ENCODE assay signal across 8 cellular contexts in genomic region chr6:32154514-32155161, GRCh38. TPM values are rescaled to one million over a fixed set of nuclear protein-coding genes. Genes with fewer than 3 reads are reported as not detected.
DNase-seq lines count a peak whose midpoint lies in the region; ATAC-seq, FAIRE-seq and TF ChIP-seq lines count a peak whose summit lies in the region.

No MANE protein-coding gene starts in this region.

- TF ChIP-seq RAD21 in A549 (conservative IDR thresholded peaks at IDR 0.05 in 1 of 2, IDR thresholded peaks at IDR 0.05 in 1 of 2) = peak; percentile 64 to 65

- H3K9me2 ChIP-seq in Karpas-422 (replicated peaks; ENCODE audit: insufficient read depth, low read length) = no peaks in the 10 kb centered on the region

- no peaks in the 10 kb centered on the region for H4K20me1 ChIP-seq in Karpas-422 (ENCODE audit: insufficient read depth, low read depth, low read length)

- TF ChIP-seq CTCF in A549 (IDR thresholded peaks at IDR 0.05) = peak; percentile 44
- peak; percentile 67 for TF ChIP-seq CTCF in osteocyte (IDR thresholded peaks at IDR 0.05)
- TF ChIP-seq CTCF in vagina (IDR thresholded peaks at IDR 0.05) = peak; percentile 35 to 58 (median 49)

- H3K9me3 Mint-ChIP-seq in activated naive CD4-positive, alpha-beta T cell treated with anti-CD3 and anti-CD28 coated beads, Interleukin-2, amount 50 U/mL, for 24 hours = no peaks in the 10 kb centered on the region
- H3K9me3 Mint-ChIP-seq in osteocyte (ENCODE audit: unreplicated experiment) = no peaks in the 10 kb centered on the region

- no peaks in the 10 kb centered on the region for H3K27me3 ChIP-seq in Karpas-422 (ENCODE audit: low read length)
- no peaks in the 10 kb centered on the region for H3K27me3 ChIP-seq in SJCRH30
- no peaks in the 10 kb centered on the region for H3K27me3 ChIP-seq in vagina

- peak overlapping the region; percentile 94 for H3K27ac Mint-ChIP-seq in activated naive CD4-positive, alpha-beta T cell treated with anti-CD3 and anti-CD28 coated beads, Interleukin-2, amount 50 U/mL, for 24 hours
- peak overlapping the region; percentile 98 for H3K27ac Mint-ChIP-seq in osteocyte (ENCODE audit: unreplicated experiment)

- peak overlapping the region; percentile 80 for H3K9ac ChIP-seq in Karpas-422 (ENCODE audit: low read length)

- peak overlapping the region; percentile 99 for H3K4me3 Mint-ChIP-seq in activated naive CD4-positive, alpha-beta T cell treated with anti-CD3 and anti-CD28 coated beads, Interleukin-2, amount 50 U/mL, for 24 hours
- H3K4me3 Mint-ChIP-seq in osteocyte (ENCODE audit: unreplicated experiment) = peak overlapping the region; percentile 99

- H3K27ac ChIP-seq in A549 (peak overlapping the region; percentile 81 to 85), Karpas-422 (ENCODE audit: low read length) (no peak overlapping the region; the same call in 1 of the 2 replicates), SJCRH30 (peak overlapping the region; percentile 86), vagina (peak overlapping the region; percentile 94)

- TF ChIP-seq EP300 in A549 (IDR thresholded peaks at IDR 0.05) = no peak

- FAIRE-seq in A549 (lab: Jason Lieb, UNC) = no peak

- ATAC-seq in A549 (peak; percentile 85 to 90), GM18498 (IDR thresholded peaks at IDR 0.05; ENCODE audit: unreplicated experiment) (peak; percentile 68)

- peaks cover 1% of the 10 kb centered on the region for H3K27me3 Mint-ChIP-seq in activated naive CD4-positive, alpha-beta T cell treated with anti-CD3 and anti-CD28 coated beads, Interleukin-2, amount 50 U/mL, for 24 hours
- no peaks in the 10 kb centered on the region for H3K27me3 Mint-ChIP-seq in osteocyte (ENCODE audit: unreplicated experiment)

- WGBS in A549 (ENCODE audit: missing lambda C conversion rate) = 25% methylated on average over 8 of the region's 34 CpGs

- H3K36me3 ChIP-seq in Karpas-422 (ENCODE audit: insufficient read depth, low read length) = peaks cover 9% of the 10 kb centered on the region; the same call in 1 of the 2 replicates
- H3K36me3 ChIP-seq in SJCRH30 = peaks cover 24% of the 10 kb centered on the region
- H3K36me3 ChIP-seq in vagina = peaks cover 0 to 35% of the 10 kb centered on the region in 2 donors

- CTCF ChIA-PET in A549 (lab: Yijun Ruan, JAX) = interaction anchor here (0.5 to 1.9 kb wide), 15 partner anchors 10 to 544 kb away, joined by 3 to 18 read pairs (median 4); partner anchors contain the start of genes AGPAT1, ATF6B, EGFL8 and FKBPL

- peaks cover 59% of the 10 kb centered on the region for H3K4me1 Mint-ChIP-seq in activated naive CD4-positive, alpha-beta T cell treated with anti-CD3 and anti-CD28 coated beads, Interleukin-2, amount 50 U/mL, for 24 hours
- peaks cover 32% of the 10 kb centered on the region for H3K4me1 Mint-ChIP-seq in osteocyte (ENCODE audit: unreplicated experiment)

- peaks cover 10% of the 10 kb centered on the region for H3K36me3 Mint-ChIP-seq in activated naive CD4-positive, alpha-beta T cell treated with anti-CD3 and anti-CD28 coated beads, Interleukin-2, amount 50 U/mL, for 24 hours
- H3K36me3 Mint-ChIP-seq in osteocyte (ENCODE audit: unreplicated experiment) = peaks cover 18% of the 10 kb centered on the region

- POLR2A ChIA-PET in A549 (lab: Yijun Ruan, JAX) = interaction anchor here (1.0 to 1.2 kb wide), 2 partner anchors 24 to 36 kb away, joined by 3 read pairs; no protein-coding TSS in a partner anchor

- peaks cover 14% of the 10 kb centered on the region; the same call in 2 of the 3 replicates for H3K4me1 ChIP-seq in A549
- peaks cover 29% of the 10 kb centered on the region for H3K4me1 ChIP-seq in Karpas-422 (ENCODE audit: low read length)
- peaks cover 5% of the 10 kb centered on the region for H3K4me1 ChIP-seq in SJCRH30
- peaks cover 49% of the 10 kb centered on the region for H3K4me1 ChIP-seq in vagina

- DNase-seq in A549 (ENCODE audit: low read depth in 1 of 2, low spot score in 1 of 2) (peak; percentile 69 to 71), Karpas-422 (peak; percentile 91), SJCRH30 (peak; percentile 82 to 84), glomerular visceral epithelial cell (ENCODE audit: extremely low spot score) (peak; percentile 66), osteocyte (ENCODE audit: extremely low spot score, unreplicated experiment) (no peak), vagina (ENCODE audit: extremely low spot score in 2 of 2) (no peak)

- intact Hi-C loops in vagina (cut with DNase I) = loop anchor here (5.0 kb wide), 1 partner anchor 37 kb away; no protein-coding TSS in a partner anchor

- H3K4me2 ChIP-seq in A549 (peak overlapping the region; percentile 86), Karpas-422 (ENCODE audit: low read depth, low read length, poor library complexity, severe bottlenecking) (peak overlapping the region; percentile 80)

- no peaks in the 10 kb centered on the region for H3K9me3 ChIP-seq in A549
- no peaks in the 10 kb centered on the region for H3K9me3 ChIP-seq in Karpas-422 (ENCODE audit: low read length)
- H3K9me3 ChIP-seq in SJCRH30 (replicated peaks) = no peaks in the 10 kb centered on the region
- H3K9me3 ChIP-seq in vagina = no peaks in the 10 kb centered on the region

- peaks cover 10% of the 10 kb centered on the region; the same call in 1 of the 2 replicates for H3K79me2 ChIP-seq in Karpas-422 (ENCODE audit: low read length)

- H2AFZ ChIP-seq in Karpas-422 (ENCODE audit: low read length) = peak overlapping the region; percentile 83; the same call in 1 of the 2 replicates

- TF ChIP-seq POLR2A in A549 (IDR thresholded peaks at IDR 0.05; ENCODE audit: low read length) (no peak), vagina (IDR thresholded peaks at IDR 0.05) (no peak)

- H3K4me3 ChIP-seq in A549 (peak overlapping the region; percentile 59), Karpas-422 (ENCODE audit: low read length) (peak overlapping the region; percentile 74), SJCRH30 (peak overlapping the region; percentile 80), vagina (peak overlapping the region; percentile 75 to 88)

TF ChIP-seq in A549, 52 proteins besides CTCF, POLR2A, EP300 and RAD21 (continues in another document):
- peak; percentile 38; the same call in 1 of the 2 replicates for TF ChIP-seq KDM5A (IDR thresholded peaks at IDR 0.05)
- no peak for TF ChIP-seq FOSL2 (IDR thresholded peaks at IDR 0.05)
- TF ChIP-seq FOSL2 (CRISPR knock-in tag; IDR thresholded peaks at IDR 0.05) = no peak
- no peak for TF ChIP-seq NPAS2 (CRISPR knock-in tag; IDR thresholded peaks at IDR 0.05; ENCODE audit: borderline replicate concordance)

RNA-seq across cellular contexts. Expression of gene PPT2, which starts 0.7 kb away (rescaled TPM):
- polyA plus RNA-seq in A549 (2011; rRNA removed) (11.7 and 18.2 TPM in 2 replicates), A549 (2017; fragmentation: RNase III; extraction: RNeasy Plus Mini Kit Qiagen cat#74134 plus additional on column Dnase treatment) (7.7 to 9.3 TPM (median 9.2 TPM) in 3 replicates)
- 9.3 and 12.0 TPM in 2 replicates for polyA plus RNA-seq in A549 (2012; cell fraction: cytosol; rRNA removed)
- 15.3 and 19.2 TPM in 2 replicates for polyA plus RNA-seq in A549 (2012; cell fraction: nucleus; rRNA removed)
- polyA minus RNA-seq in A549 (2011; rRNA and poly(A)+ RNA removed) = 5.1 and 10.9 TPM in 2 replicates
- total RNA-seq in Karpas-422 (2014; rRNA removed; shearing (Covaris generic); ENCODE audit: low replicate concordance) = 14.4 and 27.9 TPM in 2 replicates
- total RNA-seq in SJCRH30 (2014; rRNA removed; shearing (Covaris generic)) = 120 and 150 TPM in 2 replicates
- total RNA-seq in osteocyte (40.8 and 45.5 TPM in 2 replicates), vagina (31.9 TPM)

RNA-seq across cellular contexts. Expression of gene PRRT1, which starts 2.9 kb away (rescaled TPM):
- polyA plus RNA-seq in A549 (2011; rRNA removed) (0.19 and 0.40 TPM in 2 replicates), A549 (2017; fragmentation: RNase III; extraction: RNeasy Plus Mini Kit Qiagen cat#74134 plus additional on column Dnase treatment) (0.52 to 1.0 TPM (median 0.63 TPM) in 3 replicates)
- polyA plus RNA-seq in A549 (2012; cell fraction: cytosol; rRNA removed) = 0.70 and 1.1 TPM in 2 replicates
- 4.2 and 4.6 TPM in 2 replicates for polyA plus RNA-seq in A549 (2012; cell fraction: nucleus; rRNA removed)
- not detected in 2 replicates for polyA minus RNA-seq in A549 (2011; rRNA and poly(A)+ RNA removed)
- 0.29 and 0.75 TPM in 2 replicates for total RNA-seq in Karpas-422 (2014; rRNA removed; shearing (Covaris generic); ENCODE audit: low replicate concordance)
- total RNA-seq in SJCRH30 (2014; rRNA removed; shearing (Covaris generic)) = 0.25 and 0.30 TPM in 2 replicates
- total RNA-seq in osteocyte (1.2 and 2.1 TPM in 2 replicates), vagina (8.8 TPM)

RNA-seq across cellular contexts. Expression of gene EGFL8, which starts 9.8 kb away (rescaled TPM):
- 1.6 and 2.0 TPM in 2 replicates for polyA plus RNA-seq in A549 (2011; rRNA removed)
- polyA plus RNA-seq in A549 (2012; cell fraction: cytosol; rRNA removed) = 1.7 and 2.0 TPM in 2 replicates
- 18.7 and 19.2 TPM in 2 replicates for polyA plus RNA-seq in A549 (2012; cell fraction: nucleus; rRNA removed)
- polyA plus RNA-seq in A549 (2017; fragmentation: RNase III; extraction: RNeasy Plus Mini Kit Qiagen cat#74134 plus additional on column Dnase treatment) = 2.8 to 3.1 TPM (median 2.9 TPM) in 3 replicates
- 0.24 and 0.37 TPM in 2 replicates for polyA minus RNA-seq in A549 (2011; rRNA and poly(A)+ RNA removed)
- 3.7 and 4.9 TPM in 2 replicates for total RNA-seq in Karpas-422 (2014; rRNA removed; shearing (Covaris generic); ENCODE audit: low replicate concordance)
- total RNA-seq in SJCRH30 (2014; rRNA removed; shearing (Covaris generic)) = 6.4 and 8.8 TPM in 2 replicates
- total RNA-seq in osteocyte = 21.4 and 22.8 TPM in 2 replicates
- total RNA-seq in vagina = 13.3 TPM

RNA-seq across cellular contexts. Expression of gene AGPAT1, which starts 21.2 kb away (rescaled TPM):
- polyA plus RNA-seq in A549 (2011; rRNA removed) = 40.6 and 50.0 TPM in 2 replicates
- polyA plus RNA-seq in A549 (2012; cell fraction: cytosol; rRNA removed) = 47.2 and 63.8 TPM in 2 replicates
- 51.0 and 53.0 TPM in 2 replicates for polyA plus RNA-seq in A549 (2012; cell fraction: nucleus; rRNA removed)
- 28.7 to 30.0 TPM (median 29.4 TPM) in 3 replicates for polyA plus RNA-seq in A549 (2017; fragmentation: RNase III; extraction: RNeasy Plus Mini Kit Qiagen cat#74134 plus additional on column Dnase treatment)
- 85.6 and 105 TPM in 2 replicates for polyA minus RNA-seq in A549 (2011; rRNA and poly(A)+ RNA removed)
- total RNA-seq in Karpas-422 (2014; rRNA removed; shearing (Covaris generic); ENCODE audit: low replicate concordance) = 54.8 and 74.5 TPM in 2 replicates
- total RNA-seq in SJCRH30 (2014; rRNA removed; shearing (Covaris generic)) = 66.1 and 70.3 TPM in 2 replicates
- 81.1 and 82.6 TPM in 2 replicates for total RNA-seq in osteocyte
- 35.1 TPM for total RNA-seq in vagina

RNA-seq across cellular contexts. Expression of gene RNF5, which starts 23.6 kb away (rescaled TPM):
- 49.1 and 54.1 TPM in 2 replicates for polyA plus RNA-seq in A549 (2011; rRNA removed)
- polyA plus RNA-seq in A549 (2012; cell fraction: cytosol; rRNA removed) = 43.5 and 54.8 TPM in 2 replicates
- 24.8 and 27.2 TPM in 2 replicates for polyA plus RNA-seq in A549 (2012; cell fraction: nucleus; rRNA removed)
- polyA plus RNA-seq in A549 (2017; fragmentation: RNase III; extraction: RNeasy Plus Mini Kit Qiagen cat#74134 plus additional on column Dnase treatment) = 46.2 to 64.1 TPM (median 62.7 TPM) in 3 replicates
- polyA minus RNA-seq in A549 (2011; rRNA and poly(A)+ RNA removed) = 26.5 and 26.8 TPM in 2 replicates
- 73.5 and 78.5 TPM in 2 replicates for total RNA-seq in Karpas-422 (2014; rRNA removed; shearing (Covaris generic); ENCODE audit: low replicate concordance)
- total RNA-seq in SJCRH30 (2014; rRNA removed; shearing (Covaris generic)) = 60.0 and 63.7 TPM in 2 replicates
- total RNA-seq in osteocyte = 47.1 and 51.6 TPM in 2 replicates
- 48.4 TPM for total RNA-seq in vagina

Comparison
In these comparisons a context has a peak if more than half of its experiments do, and no peak if none do; other contexts are left out.
1. DNase-seq: peak in A549 (2 of 2), Karpas-422 (single experiment), SJCRH30 (2 of 2) and glomerular visceral epithelial cell (single experiment); none in osteocyte (single experiment) and vagina (0 of 2).
2. Peak in every context shown above with its lines, with median percentiles within 50 percentile points of each other: H3K4me3 ChIP-seq and CTCF ChIP-seq.